1 cellular context compared by ENCODE assay signal in the genomic region with DNA sequence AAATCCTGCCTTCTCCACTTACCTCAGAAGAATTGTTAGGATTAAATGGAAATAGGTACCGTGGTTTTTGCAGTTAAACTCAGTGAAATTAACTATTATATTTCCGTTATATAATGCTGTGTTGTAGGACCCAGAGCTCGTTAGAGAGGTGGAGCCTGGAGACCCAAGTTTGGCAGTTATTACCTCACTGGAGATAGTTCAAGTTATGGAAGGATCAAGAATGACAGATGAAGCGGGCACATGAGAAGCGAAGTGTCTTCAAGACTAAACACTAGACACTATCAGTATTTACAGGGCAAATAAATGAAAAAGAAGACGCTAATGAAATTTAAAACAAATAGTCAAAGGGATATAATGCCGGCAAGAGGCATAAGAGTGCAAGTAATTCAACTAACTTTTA.
TF ChIP-seq lines count a peak whose summit lies in the region.

No MANE protein-coding gene starts in this region.

TF ChIP-seq in SK-N-SH, 30 proteins besides CTCF, POLR2A, EP300 and RAD21 (continued from another document):
- TF ChIP-seq SIN3A (IDR thresholded peaks at IDR 0.05; ENCODE audit: borderline replicate concordance, low read depth, low read length) (no peak), MXI1 (IDR thresholded peaks at IDR 0.05; ENCODE audit: low read depth, low read length) (no peak), NFIC (IDR thresholded peaks at IDR 0.05; ENCODE audit: borderline replicate concordance) (no peak), FOXM1 (IDR thresholded peaks at IDR 0.05; ENCODE audit: low read depth) (no peak)
- TF ChIP-seq, protein P1, sequence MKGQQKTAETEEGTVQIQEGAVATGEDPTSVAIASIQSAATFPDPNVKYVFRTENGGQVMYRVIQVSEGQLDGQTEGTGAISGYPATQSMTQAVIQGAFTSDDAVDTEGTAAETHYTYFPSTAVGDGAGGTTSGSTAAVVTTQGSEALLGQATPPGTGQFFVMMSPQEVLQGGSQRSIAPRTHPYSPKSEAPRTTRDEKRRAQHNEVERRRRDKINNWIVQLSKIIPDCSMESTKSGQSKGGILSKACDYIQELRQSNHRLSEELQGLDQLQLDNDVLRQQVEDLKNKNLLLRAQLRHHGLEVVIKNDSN (IDR thresholded peaks at IDR 0.05; ENCODE audit: borderline replicate concordance, low read depth) = no peak
